10 cellular contexts compared by ENCODE assay signal in genomic region chr6:105449756-105450390, GRCh38.
"Had no signal": no experiment of that assay in that cellular context is flagged by ENCODE, and none has a peak within 500 bp of the region (broad histone marks: within the 10 kb centered on the region; RNA-seq: fewer than 3 reads in every experiment).

No MANE protein-coding gene starts in this region.

- H3K4me3 Mint-ChIP-seq: activated CD4-positive, alpha-beta T cell treated with anti-CD3 and anti-CD28 coated beads, Interleukin-2, amount 10 ng/mL, durations not matched to agents 7 days and 5 days; activated naive CD8-positive, alpha-beta T cell treated with anti-CD3 and anti-CD28 coated beads for 36 hours; endodermal cell; naive B cell had no signal

- H3K36me3 Mint-ChIP-seq: activated naive CD8-positive, alpha-beta T cell treated with anti-CD3 and anti-CD28 coated beads for 36 hours; naive B cell had no signal

- H3K27ac ChIP-seq: gastrocnemius medialis, ovary, sigmoid colon, thoracic aorta had no signal

- DNase-seq: activated CD4-positive, alpha-beta T cell treated with anti-CD3 and anti-CD28 coated beads, Interleukin-2, amount 10 ng/mL, durations not matched to agents 7 days and 5 days; activated naive CD8-positive, alpha-beta T cell treated with anti-CD3 and anti-CD28 coated beads for 36 hours; endodermal cell; gastrocnemius medialis; naive B cell; ovary; sigmoid colon; stimulated activated CD4-positive, alpha-beta T cell treated with anti-CD3 and anti-CD28 coated beads, Interleukin-1b, Interleukin-23, amount 100 ng/mL, for 48 hours had no signal

- H3K27me3 ChIP-seq: gastrocnemius medialis, ovary, sigmoid colon had no signal

- H3K36me3 ChIP-seq: gastrocnemius medialis, ovary, sigmoid colon, thoracic aorta had no signal

- H3K4me1 ChIP-seq: gastrocnemius medialis, sigmoid colon had no signal

- H3K9me3 Mint-ChIP-seq: activated CD4-positive, alpha-beta T cell treated with anti-CD3 and anti-CD28 coated beads, Interleukin-2, amount 10 ng/mL, durations not matched to agents 7 days and 5 days; endodermal cell had no signal

- H3K9me3 ChIP-seq: gastrocnemius medialis, ovary, sigmoid colon, thoracic aorta had no signal

- H3K4me3 ChIP-seq: gastrocnemius medialis, ovary, sigmoid colon, thoracic aorta had no signal

- H3K27ac Mint-ChIP-seq: activated CD4-positive, alpha-beta T cell treated with anti-CD3 and anti-CD28 coated beads, Interleukin-2, amount 10 ng/mL, durations not matched to agents 7 days and 5 days; activated naive CD8-positive, alpha-beta T cell treated with anti-CD3 and anti-CD28 coated beads for 36 hours; endodermal cell had no signal

- ATAC-seq: gastrocnemius medialis, left lobe of liver had no signal
